ENCODE assay signal across 1 cellular context in the genomic region with DNA sequence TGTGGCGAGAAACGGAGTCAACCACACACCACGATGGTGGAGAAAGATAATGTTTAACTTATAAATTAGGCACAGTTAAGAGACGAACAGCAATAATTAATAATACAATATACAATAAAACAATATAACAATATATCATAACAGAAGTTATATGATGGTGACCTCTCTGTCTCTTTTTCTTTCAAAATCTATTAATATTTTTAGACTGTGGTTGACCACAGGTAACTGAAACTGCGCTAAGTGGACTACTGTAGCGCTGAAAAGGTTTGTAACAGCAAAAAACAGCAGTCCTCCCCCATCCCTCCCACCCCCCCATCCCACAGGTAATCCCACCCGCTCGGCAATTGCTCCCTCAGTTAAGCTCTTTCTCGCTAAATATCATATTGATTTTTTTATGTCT.
TF ChIP-seq lines count a peak whose summit lies in the region.

No MANE protein-coding gene starts in this region.

TF ChIP-seq in GM12878, 131 proteins besides CTCF, POLR2A, EP300 and RAD21:
- TF ChIP-seq MEF2A (IDR thresholded peaks at IDR 0.05; ENCODE audit: insufficient read depth, low read depth, low read length) (peak; percentile 89), CBFB (IDR thresholded peaks at IDR 0.05; ENCODE audit: low read depth) (peak; percentile 64; the same call in 1 of the 2 replicates), EZH2 (IDR thresholded peaks at IDR 0.05; ENCODE audit: borderline replicate concordance, control insufficient read depth, low read depth, low read length) (no peak), NR2F1 (conservative IDR thresholded peaks at IDR 0.05) (peak; percentile 78), STAT1 (conservative IDR thresholded peaks at IDR 0.05) (no peak), MEF2B (IDR thresholded peaks at IDR 0.05; ENCODE audit: partially characterized antibody, poor library complexity, severe bottlenecking) (peak; percentile 39), RUNX3 (IDR thresholded peaks at IDR 0.05; ENCODE audit: low read length) (peak; percentile 92), BCL11A (IDR thresholded peaks at IDR 0.05; ENCODE audit: low read depth, low read length) (0 out of 2 replicates have a peak, but pooled peaks have one; percentile 34), MTA2 (IDR thresholded peaks at IDR 0.05; ENCODE audit: low read depth) (peak; percentile 33; the same call in 1 of the 2 replicates), TBL1XR1 (IDR thresholded peaks at IDR 0.05; ENCODE audit: low read depth, low read length) (peak; percentile 65; the same call in 1 of the 2 replicates), BRCA1 (IDR thresholded peaks at IDR 0.05; ENCODE audit: low read depth, low read length) (no peak), PAX8 (IDR thresholded peaks at IDR 0.05) (no peak)
- TF ChIP-seq, protein P1, sequence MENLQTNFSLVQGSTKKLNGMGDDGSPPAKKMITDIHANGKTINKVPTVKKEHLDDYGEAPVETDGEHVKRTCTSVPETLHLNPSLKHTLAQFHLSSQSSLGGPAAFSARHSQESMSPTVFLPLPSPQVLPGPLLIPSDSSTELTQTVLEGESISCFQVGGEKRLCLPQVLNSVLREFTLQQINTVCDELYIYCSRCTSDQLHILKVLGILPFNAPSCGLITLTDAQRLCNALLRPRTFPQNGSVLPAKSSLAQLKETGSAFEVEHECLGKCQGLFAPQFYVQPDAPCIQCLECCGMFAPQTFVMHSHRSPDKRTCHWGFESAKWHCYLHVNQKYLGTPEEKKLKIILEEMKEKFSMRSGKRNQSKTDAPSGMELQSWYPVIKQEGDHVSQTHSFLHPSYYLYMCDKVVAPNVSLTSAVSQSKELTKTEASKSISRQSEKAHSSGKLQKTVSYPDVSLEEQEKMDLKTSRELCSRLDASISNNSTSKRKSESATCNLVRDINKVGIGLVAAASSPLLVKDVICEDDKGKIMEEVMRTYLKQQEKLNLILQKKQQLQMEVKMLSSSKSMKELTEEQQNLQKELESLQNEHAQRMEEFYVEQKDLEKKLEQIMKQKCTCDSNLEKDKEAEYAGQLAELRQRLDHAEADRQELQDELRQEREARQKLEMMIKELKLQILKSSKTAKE (IDR thresholded peaks at IDR 0.05; ENCODE audit: low read depth, poor library complexity, severe bottlenecking), result peak; percentile 37
